8 cellular contexts compared by ENCODE assay signal in the genomic region with DNA sequence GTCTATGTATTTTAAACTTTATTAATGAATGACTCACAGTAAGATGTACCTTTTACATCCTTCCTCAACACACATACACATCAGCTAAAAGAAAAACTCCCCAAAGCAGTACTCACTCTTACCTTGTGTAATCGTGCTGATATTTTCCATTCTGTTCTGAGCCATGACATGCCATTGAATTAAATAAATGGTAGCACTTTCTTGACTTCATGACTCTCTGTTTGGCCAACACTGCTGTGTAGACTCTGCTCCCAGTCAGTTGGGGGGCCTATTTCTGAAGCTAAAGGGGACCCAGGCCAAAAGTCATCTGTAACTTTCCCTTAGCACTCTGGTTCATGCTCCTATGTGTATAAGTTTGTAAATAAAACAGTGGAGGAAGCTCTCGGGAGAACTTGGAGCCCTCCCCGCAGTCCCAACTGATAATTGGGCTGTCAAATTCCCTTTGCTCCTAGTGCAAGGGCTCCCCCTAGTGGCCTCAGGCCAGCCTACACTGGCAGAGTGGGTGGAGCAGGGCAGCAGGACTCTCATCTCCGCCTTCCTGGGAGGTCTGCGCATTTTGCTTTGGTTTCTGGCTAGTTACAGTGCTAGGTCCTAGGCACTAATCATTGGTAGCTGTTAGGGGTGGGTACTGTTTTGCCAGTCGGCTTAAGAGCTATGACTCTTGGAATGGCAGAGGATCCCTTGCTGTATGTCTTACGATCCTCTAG. TPM values are rescaled to one million over a fixed set of nuclear protein-coding genes. Genes with fewer than 3 reads are reported as not detected.
DNase-seq lines count a peak whose midpoint lies in the region; ATAC-seq and TF ChIP-seq lines count a peak whose summit lies in the region.

No MANE protein-coding gene starts in this region.

- no peak overlapping the region for H3K4me3 Mint-ChIP-seq in Calu3 (ENCODE audit: low read depth, unreplicated experiment)
- no peak overlapping the region for H3K4me3 Mint-ChIP-seq in naive thymus-derived CD4-positive, alpha-beta T cell

- no peak for TF ChIP-seq POLR2A in erythroblast (IDR thresholded peaks at IDR 0.05; ENCODE audit: low read length)

- DNase-seq in Calu3 (peak; percentile 88), GM20000 (ENCODE audit: low spot score) (peak; percentile 74), HK-2 (ENCODE audit: unreplicated experiment) (peak; percentile 78), NOMO-1 treated with dmso at 0.1 percent for 144 hours (lab: John Stamatoyannopoulos, UW; ENCODE audit: unreplicated experiment) (peak; percentile 36), erythroblast (lab: John Stamatoyannopoulos, UW) (peak; percentile 53 to 75)
- DNase-seq in activated CD8-positive, alpha-beta memory T cell treated with anti-CD3 and anti-CD28 coated beads, Interleukin-2, amount 50 U/mL, for 48 hours, result peak; percentile 93
- peak in 7 of 9 donors; percentile 2 to 79 (median 32) for DNase-seq in naive thymus-derived CD4-positive, alpha-beta T cell
- peak in 4 of 6 experiments; percentile 5 to 29 (median 20) for DNase-seq in stimulated activated naive CD4-positive, alpha-beta T cell (lab: John Stamatoyannopoulos, UW)

- H3K36me3 ChIP-seq in naive thymus-derived CD4-positive, alpha-beta T cell (ENCODE audit: control insufficient read depth in 2 of 3, insufficient read depth in 3 of 3, low read length in 3 of 3), result no peaks in the 10 kb centered on the region

- no peak overlapping the region for H3K27ac ChIP-seq in naive thymus-derived CD4-positive, alpha-beta T cell (ENCODE audit: low read depth, low read length)

- H3K4me3 ChIP-seq in naive thymus-derived CD4-positive, alpha-beta T cell (ENCODE audit: low read length), result no peak overlapping the region

- peaks cover 38% of the 10 kb centered on the region for H3K27me3 Mint-ChIP-seq in Calu3 (ENCODE audit: unreplicated experiment)
- peaks cover 0 to 47% (median 17%) of the 10 kb centered on the region in 5 donors for H3K27me3 Mint-ChIP-seq in naive thymus-derived CD4-positive, alpha-beta T cell

- H3K36me3 Mint-ChIP-seq in Calu3 (ENCODE audit: insufficient read depth, unreplicated experiment), result no peaks in the 10 kb centered on the region
- H3K36me3 Mint-ChIP-seq in naive thymus-derived CD4-positive, alpha-beta T cell, result peaks cover 0 to under 1% (median 0%) of the 10 kb centered on the region in 5 donors

- no peaks in the 10 kb centered on the region for H3K9me3 ChIP-seq in naive thymus-derived CD4-positive, alpha-beta T cell (ENCODE audit: control insufficient read depth in 2 of 3, low read length in 3 of 3)

- H3K4me1 Mint-ChIP-seq in Calu3 (ENCODE audit: low read depth, unreplicated experiment), result no peaks in the 10 kb centered on the region
- no peaks in the 10 kb centered on the region for H3K4me1 Mint-ChIP-seq in naive thymus-derived CD4-positive, alpha-beta T cell

- CTCF ChIA-PET in Calu3 (lab: Charles Lee), result interaction anchor here (1.2 to 1.6 kb wide), 2 partner anchors 62 to 236 kb away, joined by 4 to 7 read pairs; no protein-coding TSS in a partner anchor
- CTCF ChIA-PET in naive thymus-derived CD4-positive, alpha-beta T cell (lab: Charles Lee), result interaction anchor here (0.8 to 1.0 kb wide), 2 partner anchors 10 kb away, joined by 4 read pairs; no protein-coding TSS in a partner anchor

- TF ChIP-seq CTCF in Calu3 (IDR thresholded peaks at IDR 0.05; ENCODE audit: unreplicated experiment) (peak; percentile 90), GM20000 (IDR thresholded peaks at IDR 0.05; ENCODE audit: extremely low read depth, missing control alignments) (peak; percentile 90)

- ATAC-seq in naive thymus-derived CD4-positive, alpha-beta T cell, result peak; percentile 74

- intact Hi-C loops in Calu3 (cut with micrococcal nuclease; ENCODE audit: unreplicated experiment), result loop anchor here (1.0 kb wide), 1 partner anchor 63 kb away; no protein-coding TSS in a partner anchor
- intact Hi-C loops in naive thymus-derived CD4-positive, alpha-beta T cell (cut with micrococcal nuclease), result loop anchor here in 1 of 2 donors (5.0 kb wide), 1 partner anchor 1539 kb away; no protein-coding TSS in a partner anchor

- H3K27ac Mint-ChIP-seq in Calu3 (ENCODE audit: unreplicated experiment), result no peak overlapping the region
- H3K27ac Mint-ChIP-seq in naive thymus-derived CD4-positive, alpha-beta T cell, result no peak overlapping the region

- no peaks in the 10 kb centered on the region for H3K4me1 ChIP-seq in naive thymus-derived CD4-positive, alpha-beta T cell (ENCODE audit: control insufficient read depth in 2 of 2, insufficient read depth in 2 of 2, low read length in 2 of 2)

- no peaks in the 10 kb centered on the region for H3K9me3 Mint-ChIP-seq in Calu3 (ENCODE audit: low read depth, unreplicated experiment)
- peaks cover 0 to 2% (median 0%) of the 10 kb centered on the region in 11 donors for H3K9me3 Mint-ChIP-seq in naive thymus-derived CD4-positive, alpha-beta T cell

- POLR2A ChIA-PET in naive thymus-derived CD4-positive, alpha-beta T cell (lab: Charles Lee), result no interaction called here

- BruUV-seq in Calu3 (replicated peaks; lab: Mats Ljungman, UMichigan), result no TSS peak

- H3K27me3 ChIP-seq in naive thymus-derived CD4-positive, alpha-beta T cell (ENCODE audit: control insufficient read depth in 2 of 2, insufficient read depth in 2 of 2, low read length in 2 of 2), result no peaks in the 10 kb centered on the region

RNA-seq across cellular contexts. Expression of a gene that starts 1.7 kb away (rescaled TPM):
- total RNA-seq in Calu3 (2022), result not detected in 2 replicates
- total RNA-seq in naive thymus-derived CD4-positive, alpha-beta T cell, result not detected
- polyA plus RNA-seq in naive thymus-derived CD4-positive, alpha-beta T cell, result not detected

RNA-seq across cellular contexts. Expression of a gene that starts 33.7 kb away (rescaled TPM):
- not detected in 2 replicates for total RNA-seq in Calu3 (2022)
- total RNA-seq in naive thymus-derived CD4-positive, alpha-beta T cell, result not detected
- polyA plus RNA-seq in naive thymus-derived CD4-positive, alpha-beta T cell, result not detected

Comparison
In these comparisons a context has a peak if more than half of its experiments do, and no peak if none do; other contexts are left out.
1. DNase-seq: peak in every context shown above with its lines; median percentile 93 in activated CD8-positive, alpha-beta memory T cell treated with anti-CD3 and anti-CD28 coated beads, Interleukin-2, amount 50 U/mL, for 48 hours; 88 in Calu3; 78 in HK-2; 74 in GM20000; 64 in erythroblast; 36 in NOMO-1 treated with dmso at 0.1 percent for 144 hours; 32 in naive thymus-derived CD4-positive, alpha-beta T cell; 20 in stimulated activated naive CD4-positive, alpha-beta T cell.